10 cellular contexts compared by ENCODE assay signal in genomic region chr20:2109425-2110210, GRCh38. TPM values are rescaled to one million over a fixed set of nuclear protein-coding genes. Genes with fewer than 3 reads are reported as not detected.
DNase-seq lines count a peak whose midpoint lies in the region; ATAC-seq and TF ChIP-seq lines count a peak whose summit lies in the region.
"Had no signal": no experiment of that assay in that cellular context is flagged by ENCODE, and none has a peak within 500 bp of the region (broad histone marks: within the 10 kb centered on the region; RNA-seq: fewer than 3 reads in every experiment).

No MANE protein-coding gene starts in this region.

- POLR2A ChIA-PET in SK-N-SH (lab: Yijun Ruan, JAX): no interaction called here

- H3K27ac ChIP-seq in SK-N-SH (ENCODE audit: low read depth in 2 of 2, low read length in 1 of 2): peak overlapping the region; percentile 40 to 49
- H3K27ac ChIP-seq in cardiac muscle cell: peak overlapping the region; percentile 2
- no peak overlapping the region for H3K27ac ChIP-seq in trophoblast cell (ENCODE audit: low read depth, low read length)

- peaks cover 11 to 22% of the 10 kb centered on the region in 2 experiments; a peak in 3 of 4 replicates for H3K4me1 ChIP-seq in SK-N-SH (ENCODE audit: control insufficient read depth in 1 of 2, insufficient read depth in 2 of 2, low read depth in 1 of 2, low read length in 1 of 2)
- H3K4me1 ChIP-seq in cardiac muscle cell (ENCODE audit: low read depth): peaks cover 6% of the 10 kb centered on the region
- peaks cover 5 to 18% of the 10 kb centered on the region in 2 experiments for H3K4me1 ChIP-seq in trophoblast cell (ENCODE audit: control insufficient read depth in 1 of 2, insufficient read depth in 2 of 2, low read length in 2 of 2)

- DNase-seq in COLO668 (lab: John Stamatoyannopoulos, UW; ENCODE audit: unreplicated experiment) (peak; percentile 29), SK-N-SH (no peak), cardiac muscle cell (ENCODE audit: low read depth in 1 of 2, low spot score in 1 of 2) (peak; percentile 27 to 59), trophoblast cell (no peak), NCI-H1092 treated with DMSO at 0.1 percent for 48 hours (lab: John Stamatoyannopoulos, UW) (no peak)
- no peak for DNase-seq in activated CD4-positive, alpha-beta T cell treated with anti-CD3 and anti-CD28 coated beads, Interleukin-2, amount 50 U/mL, for 4 hours
- DNase-seq: activated B cell treated with CpG ODN at 0.5 μM for 24 hours, NCI-H524 treated with DMSO at 0.1 percent for 48 hours had no signal

- CTCF ChIA-PET in SK-N-SH (lab: Yijun Ruan, JAX): interaction anchor here (0.6 to 2.0 kb wide), 3 partner anchors 63 to 144 kb away, joined by 3 to 7 read pairs (median 3); no protein-coding TSS in a partner anchor

- TF ChIP-seq CTCF in SK-N-SH (IDR thresholded peaks at IDR 0.05): no peak
- no peak for TF ChIP-seq CTCF in cardiac muscle cell (IDR thresholded peaks at IDR 0.05; ENCODE audit: low read depth, low read length)

- no peak overlapping the region for H3K4me3 ChIP-seq in SK-N-SH (ENCODE audit: low read depth in 2 of 2, low read length in 1 of 2)
- no peak overlapping the region for H3K4me3 ChIP-seq in cardiac muscle cell
- no peak overlapping the region for H3K4me3 ChIP-seq in trophoblast cell (ENCODE audit: low read depth, low read length)

- H3K4me2 ChIP-seq in SK-N-SH (peak overlapping the region; percentile 51), trophoblast cell (ENCODE audit: low read length) (no peak overlapping the region)

- peak overlapping the region; percentile 64 for H3K18ac ChIP-seq in trophoblast cell (ENCODE audit: low read length)

- no peak for TF ChIP-seq EP300 in SK-N-SH (IDR thresholded peaks at IDR 0.05; ENCODE audit: borderline replicate concordance in 1 of 2, low read depth in 1 of 2, low read length in 1 of 2)

- no peak overlapping the region for H2BK120ac ChIP-seq in trophoblast cell (ENCODE audit: insufficient read depth, low read length, poor library complexity)

- H3K79me1 ChIP-seq in trophoblast cell (ENCODE audit: low read length): no peaks in the 10 kb centered on the region

- no peak overlapping the region for H4K8ac ChIP-seq in trophoblast cell (ENCODE audit: low read depth, low read length)

- H3K9me3 ChIP-seq in SK-N-SH (no peaks in the 10 kb centered on the region), cardiac muscle cell (ENCODE audit: low read depth) (no peaks in the 10 kb centered on the region), trophoblast cell (ENCODE audit: insufficient read depth, low read depth, low read length) (no peaks in the 10 kb centered on the region)

- peaks cover 81% of the 10 kb centered on the region for H4K20me1 ChIP-seq in SK-N-SH (ENCODE audit: insufficient read depth)

- ATAC-seq in GM21390 (IDR thresholded peaks at IDR 0.05; ENCODE audit: unreplicated experiment): no peak
- ATAC-seq in HG02852 (IDR thresholded peaks at IDR 0.05; ENCODE audit: unreplicated experiment): no peak

- WGBS in SK-N-SH (ENCODE audit: low lambda C conversion rate): 88% methylated on average over 6 of the region's 6 CpGs
- WGBS in trophoblast cell (ENCODE audit: extremely low coverage, insufficient coverage, insufficient read length): no CpG with 5 or more reads among the region's 6 CpGs

- no peak overlapping the region for H4K91ac ChIP-seq in trophoblast cell (ENCODE audit: low read depth, low read length)

- TF ChIP-seq RAD21 in SK-N-SH (IDR thresholded peaks at IDR 0.05; ENCODE audit: low read length): no peak

- H3K79me2 ChIP-seq in SK-N-SH (ENCODE audit: insufficient read depth): peaks cover 98% of the 10 kb centered on the region
- H3K79me2 ChIP-seq in trophoblast cell (ENCODE audit: control insufficient read depth, insufficient read depth, low read length, poor library complexity): peaks cover 9% of the 10 kb centered on the region

- H2AFZ ChIP-seq in SK-N-SH (ENCODE audit: low read depth) (no peak overlapping the region), trophoblast cell (ENCODE audit: insufficient read depth, low read length, poor library complexity) (no peak overlapping the region)

- H2BK5ac ChIP-seq in trophoblast cell (ENCODE audit: low read depth, low read length, poor library complexity): no peak overlapping the region

- H3K36me3 ChIP-seq in SK-N-SH (replicated peaks in 1 of 2; ENCODE audit: control insufficient read depth in 1 of 2, insufficient read depth in 2 of 2, low read length in 1 of 2) (peaks cover 19 to 36% of the 10 kb centered on the region in 2 experiments), cardiac muscle cell (peaks cover 3% of the 10 kb centered on the region), trophoblast cell (ENCODE audit: control insufficient read depth in 1 of 2, insufficient read depth in 2 of 2, low read length in 2 of 2) (peaks cover 6 to 20% of the 10 kb centered on the region in 2 experiments)

- no peak overlapping the region for H2BK12ac ChIP-seq in trophoblast cell (ENCODE audit: low read length)

- no peaks in the 10 kb centered on the region for H3K9me2 ChIP-seq in SK-N-SH

- H3K14ac ChIP-seq in trophoblast cell (ENCODE audit: low read length): no peak overlapping the region

- H3K9ac ChIP-seq in SK-N-SH (no peak overlapping the region), trophoblast cell (ENCODE audit: low read length) (no peak overlapping the region)

- H2AK5ac ChIP-seq in trophoblast cell (ENCODE audit: low read length): no peak overlapping the region

- no peaks in the 10 kb centered on the region for H3K27me3 ChIP-seq in SK-N-SH (ENCODE audit: insufficient read depth)
- no peaks in the 10 kb centered on the region for H3K27me3 ChIP-seq in cardiac muscle cell
- H3K27me3 ChIP-seq in trophoblast cell (ENCODE audit: insufficient read depth, low read length): no peaks in the 10 kb centered on the region

- H3F3A ChIP-seq in SK-N-SH (replicated peaks; ENCODE audit: insufficient read depth): peaks cover 11% of the 10 kb centered on the region

- H3K23ac ChIP-seq in trophoblast cell (ENCODE audit: low read length): no peak overlapping the region

- H3K4ac ChIP-seq in trophoblast cell (ENCODE audit: low read depth, low read length): peak overlapping the region; percentile 64

- H4K12ac ChIP-seq in trophoblast cell (ENCODE audit: low read depth, low read length): no peak overlapping the region

TF ChIP-seq in SK-N-SH, 30 proteins besides CTCF, POLR2A, EP300 and RAD21 (continues in another document):
- TF ChIP-seq MEF2A (IDR thresholded peaks at IDR 0.05; ENCODE audit: borderline replicate concordance, low read depth): no peak
- TF ChIP-seq, protein P1, sequence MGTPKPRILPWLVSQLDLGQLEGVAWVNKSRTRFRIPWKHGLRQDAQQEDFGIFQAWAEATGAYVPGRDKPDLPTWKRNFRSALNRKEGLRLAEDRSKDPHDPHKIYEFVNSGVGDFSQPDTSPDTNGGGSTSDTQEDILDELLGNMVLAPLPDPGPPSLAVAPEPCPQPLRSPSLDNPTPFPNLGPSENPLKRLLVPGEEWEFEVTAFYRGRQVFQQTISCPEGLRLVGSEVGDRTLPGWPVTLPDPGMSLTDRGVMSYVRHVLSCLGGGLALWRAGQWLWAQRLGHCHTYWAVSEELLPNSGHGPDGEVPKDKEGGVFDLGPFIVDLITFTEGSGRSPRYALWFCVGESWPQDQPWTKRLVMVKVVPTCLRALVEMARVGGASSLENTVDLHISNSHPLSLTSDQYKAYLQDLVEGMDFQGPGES (IDR thresholded peaks at IDR 0.05; ENCODE audit: low read depth, low read length): no peak
- TF ChIP-seq MAX (IDR thresholded peaks at IDR 0.05; ENCODE audit: low read depth): 0 out of 2 replicates have a peak, but pooled peaks have one; percentile 1
- TF ChIP-seq REST (IDR thresholded peaks at IDR 0.05; ENCODE audit: low read depth, low read length): 0 out of 2 replicates have a peak, but pooled peaks have one; percentile 51
- TF ChIP-seq NRF1 (IDR thresholded peaks at IDR 0.05; ENCODE audit: low read depth, low read length): no peak
- TF ChIP-seq, protein P2, sequence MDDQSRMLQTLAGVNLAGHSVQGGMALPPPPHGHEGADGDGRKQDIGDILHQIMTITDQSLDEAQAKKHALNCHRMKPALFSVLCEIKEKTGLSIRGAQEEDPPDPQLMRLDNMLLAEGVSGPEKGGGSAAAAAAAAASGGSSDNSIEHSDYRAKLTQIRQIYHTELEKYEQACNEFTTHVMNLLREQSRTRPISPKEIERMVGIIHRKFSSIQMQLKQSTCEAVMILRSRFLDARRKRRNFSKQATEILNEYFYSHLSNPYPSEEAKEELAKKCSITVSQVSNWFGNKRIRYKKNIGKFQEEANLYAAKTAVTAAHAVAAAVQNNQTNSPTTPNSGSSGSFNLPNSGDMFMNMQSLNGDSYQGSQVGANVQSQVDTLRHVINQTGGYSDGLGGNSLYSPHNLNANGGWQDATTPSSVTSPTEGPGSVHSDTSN (IDR thresholded peaks at IDR 0.05): no peak

RNA-seq across cellular contexts. Expression of gene STK35, which starts 8.0 kb away (rescaled TPM):
- 6.7 and 7.5 TPM in 2 replicates for polyA plus RNA-seq in SK-N-SH (2012; rRNA removed)
- polyA plus RNA-seq in SK-N-SH (2012; cell fraction: cytosol; rRNA removed): 3.9 and 5.2 TPM in 2 replicates
- 16.3 and 16.5 TPM in 2 replicates for polyA plus RNA-seq in SK-N-SH (2012; cell fraction: nucleus; rRNA removed)
- total RNA-seq in cardiac muscle cell: 21.4 and 21.6 TPM in 2 replicates
- 10.0 and 10.8 TPM in 2 replicates for polyA plus RNA-seq in cardiac muscle cell
- polyA plus RNA-seq in trophoblast cell (2013): 19.0 and 19.9 TPM in 2 replicates

Comparison
In these comparisons a context has a peak if more than half of its experiments do, and no peak if none do; other contexts are left out.
1. DNase-seq: peak in COLO668 (single experiment) and cardiac muscle cell (2 of 2); none in SK-N-SH (single experiment), trophoblast cell (0 of 2), activated CD4-positive, alpha-beta T cell treated with anti-CD3 and anti-CD28 coated beads, Interleukin-2, amount 50 U/mL, for 4 hours (0 of 2) and NCI-H1092 treated with DMSO at 0.1 percent for 48 hours (single experiment).